1 cellular context compared by ENCODE assay signal in the genomic region with DNA sequence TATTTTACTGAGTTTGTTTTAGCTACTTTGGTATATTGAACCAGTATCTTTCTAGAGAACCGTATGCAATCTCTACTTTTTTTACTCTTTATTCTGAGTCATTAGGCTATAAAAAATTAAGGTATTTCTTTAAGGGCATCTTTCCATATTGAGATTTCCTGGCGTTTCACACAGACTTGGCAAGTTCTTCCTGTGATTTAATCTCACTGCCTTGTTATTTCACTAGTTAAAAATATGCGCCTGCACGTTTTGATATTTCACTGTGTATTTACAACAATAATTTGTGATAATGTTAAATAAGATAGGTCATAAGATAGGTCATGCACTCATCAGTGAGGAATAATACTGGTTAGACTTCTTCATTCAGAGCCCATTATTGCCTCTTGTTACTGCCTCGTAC.
TF ChIP-seq lines count a peak whose summit lies in the region.

No MANE protein-coding gene starts in this region.

TF ChIP-seq in K562, 482 proteins besides CTCF, POLR2A, EP300 and RAD21 (continued from another document):
- TF ChIP-seq, protein P1, sequence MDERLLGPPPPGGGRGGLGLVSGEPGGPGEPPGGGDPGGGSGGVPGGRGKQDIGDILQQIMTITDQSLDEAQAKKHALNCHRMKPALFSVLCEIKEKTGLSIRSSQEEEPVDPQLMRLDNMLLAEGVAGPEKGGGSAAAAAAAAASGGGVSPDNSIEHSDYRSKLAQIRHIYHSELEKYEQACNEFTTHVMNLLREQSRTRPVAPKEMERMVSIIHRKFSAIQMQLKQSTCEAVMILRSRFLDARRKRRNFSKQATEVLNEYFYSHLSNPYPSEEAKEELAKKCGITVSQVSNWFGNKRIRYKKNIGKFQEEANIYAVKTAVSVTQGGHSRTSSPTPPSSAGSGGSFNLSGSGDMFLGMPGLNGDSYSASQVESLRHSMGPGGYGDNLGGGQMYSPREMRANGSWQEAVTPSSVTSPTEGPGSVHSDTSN (CRISPR knock-in tag; IDR thresholded peaks at IDR 0.05; ENCODE audit: low read depth), result no peak
- TF ChIP-seq, protein P1 (tag; conservative IDR thresholded peaks at IDR 0.05; ENCODE audit: low read depth), result no peak
- TF ChIP-seq ZNF274 (IDR thresholded peaks at IDR 0.05; ENCODE audit: borderline replicate concordance, low read depth, low read length) (0 out of 2 replicates have a peak, but pooled peaks have one; percentile 5), SP1 (CRISPR knock-in tag; IDR thresholded peaks at IDR 0.05) (no peak), ZNF766 (CRISPR knock-in tag; conservative IDR thresholded peaks at IDR 0.05) (0 out of 2 replicates have a peak, but pooled peaks have one; percentile 7), SRSF3 (IDR thresholded peaks at IDR 0.05; ENCODE audit: insufficient read depth, low read length) (no peak), SNIP1 (IDR thresholded peaks at IDR 0.05; ENCODE audit: low read depth) (no peak)
